Comparison of ENCODE assay signal across 19 cellular contexts in the genomic region with DNA sequence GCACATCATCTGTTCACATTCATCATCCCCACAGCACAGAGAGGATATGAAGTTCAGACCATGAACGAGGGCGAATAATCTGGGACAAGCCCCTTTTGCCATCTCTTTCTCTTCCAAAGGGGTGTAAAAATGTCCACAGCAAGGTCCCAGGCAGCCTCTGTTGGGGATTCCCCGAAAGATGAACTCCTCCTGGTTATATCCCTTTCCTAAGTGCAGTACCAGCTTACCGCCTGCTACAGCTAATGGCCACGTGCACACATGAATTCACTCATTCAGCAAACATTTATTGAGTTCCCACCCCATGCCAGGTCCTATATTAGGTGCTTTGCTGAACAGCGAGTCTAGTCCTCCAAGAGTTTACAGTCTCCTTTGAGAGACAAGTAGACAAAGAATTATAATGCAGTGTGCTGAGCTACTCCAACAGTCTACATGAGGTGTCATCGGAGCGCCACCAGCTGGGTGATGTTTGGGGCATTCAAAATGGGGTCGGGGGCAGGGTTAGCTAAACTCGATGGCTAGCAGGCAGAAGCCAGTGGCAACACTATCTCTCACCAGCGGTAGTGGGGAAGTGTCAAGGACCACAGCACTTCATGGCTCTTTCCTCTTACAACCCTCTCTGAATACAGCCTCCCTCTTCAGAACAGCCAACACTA.
"Had no signal": no experiment of that assay in that cellular context is flagged by ENCODE, and none has a peak within 500 bp of the region (broad histone marks: within the 10 kb centered on the region; RNA-seq: fewer than 3 reads in every experiment).

No MANE protein-coding gene starts in this region.

- H3K4me1 ChIP-seq: colonic mucosa, foreskin keratinocyte, tibial artery, uterus had no signal

- H3K27ac Mint-ChIP-seq: activated naive CD8-positive, alpha-beta T cell; nephron progenitor cell had no signal

- H3K36me3 Mint-ChIP-seq: activated naive CD8-positive, alpha-beta T cell had no signal

- ATAC-seq: foreskin keratinocyte, left lobe of liver, right cardiac atrium had no signal

- H3K4me1 Mint-ChIP-seq: nephron progenitor cell had no signal

- DNase-seq: activated CD4-positive, alpha-beta T cell treated with anti-CD3 and anti-CD28 coated beads, Interleukin-2, amount 50 U/mL, for 1 hour; activated T-cell treated with anti-CD3 and anti-CD28 coated beads for 4 hours; amniotic stem cell; central memory CD4-positive, alpha-beta T cell; colonic mucosa; foreskin keratinocyte; hippocampal formation; kidney; midbrain; nephron progenitor cell; right cardiac atrium; stimulated activated CD4-positive, alpha-beta T cell treated with anti-CD3 and anti-CD28 coated beads, Interleukin-2, amount 100 ng/mL, for 24 hours; stimulated activated naive CD4-positive, alpha-beta T cell treated with Interleukin-2 at 50 U/mL for 16 hours; T-helper 1 cell; T-helper 9 cell; tibial artery; uterus had no signal

- H3K4me3 ChIP-seq: colonic mucosa, tibial artery, uterus had no signal

- H3K27ac ChIP-seq: colonic mucosa, foreskin keratinocyte, tibial artery, uterus had no signal

- H3K27me3 ChIP-seq: colonic mucosa, tibial artery, uterus had no signal

- H3K36me3 ChIP-seq: colonic mucosa, tibial artery, uterus had no signal

- H3K9me3 Mint-ChIP-seq: nephron progenitor cell had no signal

- H3K4me3 Mint-ChIP-seq: activated naive CD8-positive, alpha-beta T cell; nephron progenitor cell had no signal

- H3K9me3 ChIP-seq: colonic mucosa, tibial artery, uterus had no signal
